ENCODE assay signal across 13 cellular contexts in genomic region chr7:1818581-1819200, GRCh38.
A peak's percentile ranks its signal among the peaks of the same experiment; 100 is the strongest.
DNase-seq lines count a peak whose midpoint lies in the region; ATAC-seq, FAIRE-seq and TF ChIP-seq lines count a peak whose summit lies in the region.
"Had no signal": no experiment of that assay in that cellular context is flagged by ENCODE, and none has a peak within 500 bp of the region (broad histone marks: within the 10 kb centered on the region; RNA-seq: fewer than 3 reads in every experiment).

No MANE protein-coding gene starts in this region.

- H3K27me3 ChIP-seq in WERI-Rb-1 (ENCODE audit: insufficient read depth, low read depth, severe bottlenecking), result no peaks in the 10 kb centered on the region
- H3K27me3 ChIP-seq in naive thymus-derived CD4-positive, alpha-beta T cell (ENCODE audit: control insufficient read depth in 2 of 2, insufficient read depth in 2 of 2, low read length in 2 of 2), result no peaks in the 10 kb centered on the region
- H3K27me3 ChIP-seq: BE2C, breast epithelium had no signal

- H3K4me3 ChIP-seq in WERI-Rb-1 (ENCODE audit: low read depth, low read length), result no peak overlapping the region
- no peak overlapping the region for H3K4me3 ChIP-seq in naive thymus-derived CD4-positive, alpha-beta T cell (ENCODE audit: low read length)
- H3K4me3 ChIP-seq: breast epithelium had no signal

- peaks cover 4% of the 10 kb centered on the region for H3K36me3 Mint-ChIP-seq in activated naive CD4-positive, alpha-beta T cell treated with anti-CD3 and anti-CD28 coated beads, Interleukin-2, amount 50 U/mL, for 24 hours
- H3K36me3 Mint-ChIP-seq in naive thymus-derived CD4-positive, alpha-beta T cell, result peaks cover 0 to 5% (median 0%) of the 10 kb centered on the region in 5 donors

- intact Hi-C loops in naive thymus-derived CD4-positive, alpha-beta T cell (cut with micrococcal nuclease), result no loop called here

- peak; percentile 87 for FAIRE-seq in urothelium cell line (lab: Jason Lieb, UNC)

- H3K27ac ChIP-seq in WERI-Rb-1, result no peak overlapping the region
- no peak overlapping the region for H3K27ac ChIP-seq in naive thymus-derived CD4-positive, alpha-beta T cell (ENCODE audit: low read depth, low read length)
- H3K27ac ChIP-seq: breast epithelium, parathyroid adenoma had no signal

- H3K27ac Mint-ChIP-seq in activated naive CD4-positive, alpha-beta T cell treated with anti-CD3 and anti-CD28 coated beads, Interleukin-2, amount 50 U/mL, for 24 hours, result no peak overlapping the region
- peak overlapping the region in 5 of 9 donors; percentile 29 to 72 (median 47) for H3K27ac Mint-ChIP-seq in naive thymus-derived CD4-positive, alpha-beta T cell

- no peak for DNase-seq in activated naive CD4-positive, alpha-beta T cell (lab: John Stamatoyannopoulos, UW)
- peak; percentile 57 for DNase-seq in WERI-Rb-1
- DNase-seq in naive thymus-derived CD4-positive, alpha-beta T cell, result no peak
- DNase-seq in urothelium cell line (ENCODE audit: low spot score), result no peak
- DNase-seq in SKM-1 treated with dmso at 0.1 percent for 144 hours (lab: John Stamatoyannopoulos, UW; ENCODE audit: unreplicated experiment), result no peak
- DNase-seq: BE2C; GOT3; stimulated activated naive CD4-positive, alpha-beta T cell treated with Interleukin-2 at 50 U/mL for 16 hours had no signal

- H3K9me3 Mint-ChIP-seq in activated naive CD4-positive, alpha-beta T cell treated with anti-CD3 and anti-CD28 coated beads, Interleukin-2, amount 50 U/mL, for 24 hours, result no peaks in the 10 kb centered on the region
- H3K9me3 Mint-ChIP-seq in naive thymus-derived CD4-positive, alpha-beta T cell, result peaks cover 0 to 1% (median 0%) of the 10 kb centered on the region in 11 donors

- H3K36me3 ChIP-seq in WERI-Rb-1, result no peaks in the 10 kb centered on the region; the same call in 1 of the 2 replicates
- peaks cover 0 to 22% (median 0%) of the 10 kb centered on the region in 3 experiments for H3K36me3 ChIP-seq in naive thymus-derived CD4-positive, alpha-beta T cell (ENCODE audit: control insufficient read depth in 2 of 3, insufficient read depth in 3 of 3, low read length in 3 of 3)
- H3K36me3 ChIP-seq: BE2C, breast epithelium had no signal

- no peak for TF ChIP-seq CTCF in WERI-Rb-1 (IDR thresholded peaks at IDR 0.05; ENCODE audit: low read depth, low read length)

- H3K9me3 ChIP-seq in WERI-Rb-1 (ENCODE audit: severe bottlenecking), result no peaks in the 10 kb centered on the region
- H3K9me3 ChIP-seq in naive thymus-derived CD4-positive, alpha-beta T cell (ENCODE audit: control insufficient read depth in 2 of 3, low read length in 3 of 3), result no peaks in the 10 kb centered on the region
- H3K9me3 ChIP-seq: BE2C, breast epithelium had no signal

- CTCF ChIA-PET in naive thymus-derived CD4-positive, alpha-beta T cell (lab: Charles Lee), result interaction anchor here (0.6 kb wide), 1 partner anchor 11 kb away, joined by 5 read pairs; no protein-coding TSS in a partner anchor

- H3K4me1 Mint-ChIP-seq in activated naive CD4-positive, alpha-beta T cell treated with anti-CD3 and anti-CD28 coated beads, Interleukin-2, amount 50 U/mL, for 24 hours, result peaks cover 44% of the 10 kb centered on the region
- H3K4me1 Mint-ChIP-seq in naive thymus-derived CD4-positive, alpha-beta T cell, result peaks cover 8 to 50% (median 40%) of the 10 kb centered on the region in 7 donors

- H3K27me3 Mint-ChIP-seq in activated naive CD4-positive, alpha-beta T cell treated with anti-CD3 and anti-CD28 coated beads, Interleukin-2, amount 50 U/mL, for 24 hours, result no peaks in the 10 kb centered on the region
- peaks cover 0 to 7% (median 0%) of the 10 kb centered on the region in 5 donors for H3K27me3 Mint-ChIP-seq in naive thymus-derived CD4-positive, alpha-beta T cell

- peak overlapping the region; percentile 69 for H3K4me3 Mint-ChIP-seq in activated naive CD4-positive, alpha-beta T cell treated with anti-CD3 and anti-CD28 coated beads, Interleukin-2, amount 50 U/mL, for 24 hours
- H3K4me3 Mint-ChIP-seq in naive thymus-derived CD4-positive, alpha-beta T cell, result peak overlapping the region in 9 of 10 donors; percentile 52 to 79 (median 69)

- POLR2A ChIA-PET in naive thymus-derived CD4-positive, alpha-beta T cell (lab: Charles Lee), result interaction anchor here (0.8 to 1.0 kb wide), 2 partner anchors 28 to 219 kb away, joined by 3 read pairs; no protein-coding TSS in a partner anchor

- H3K4me1 ChIP-seq in naive thymus-derived CD4-positive, alpha-beta T cell (ENCODE audit: control insufficient read depth in 2 of 2, insufficient read depth in 2 of 2, low read length in 2 of 2), result peaks cover 0 to 20% of the 10 kb centered on the region in 2 donors
- H3K4me1 ChIP-seq: breast epithelium, parathyroid adenoma had no signal

- ATAC-seq in naive thymus-derived CD4-positive, alpha-beta T cell, result no peak
- ATAC-seq in HG02798 (IDR thresholded peaks at IDR 0.05; ENCODE audit: poor library complexity, unreplicated experiment) (no peak), HG02981 (IDR thresholded peaks at IDR 0.05; ENCODE audit: unreplicated experiment) (no peak)
